ENCODE assay signal across 1 cellular context in genomic region chr4:83361416-83362196, GRCh38.
TF ChIP-seq lines count a peak whose summit lies in the region.

No MANE protein-coding gene starts in this region.

TF ChIP-seq in H1, 55 proteins besides CTCF, POLR2A, EP300 and RAD21:
- TF ChIP-seq USF2 (IDR thresholded peaks at IDR 0.05; ENCODE audit: low read length): peak; percentile 55; the same call in 1 of the 2 replicates
- TF ChIP-seq SIN3A (conservative IDR thresholded peaks at IDR 0.05 in 1 of 2, IDR thresholded peaks at IDR 0.05 in 1 of 2; ENCODE audit: low read depth in 1 of 2, low read length in 2 of 2): 0 out of 4 replicates have a peak, but pooled peaks have one; percentile 17 to 33
- no peak for TF ChIP-seq SP2 (IDR thresholded peaks at IDR 0.05; ENCODE audit: low read length)
- TF ChIP-seq HDAC6 (IDR thresholded peaks at IDR 0.05; ENCODE audit: low read depth, low read length): no peak
- no peak for TF ChIP-seq E2F6 (IDR thresholded peaks at IDR 0.05)
- no peak for TF ChIP-seq NRF1 (IDR thresholded peaks at IDR 0.05; ENCODE audit: low read depth, low read length)
- no peak for TF ChIP-seq SIRT6 (IDR thresholded peaks at IDR 0.05; ENCODE audit: low read length)
- TF ChIP-seq SUZ12 (IDR thresholded peaks at IDR 0.05; ENCODE audit: low read length): no peak
- TF ChIP-seq CBX5 (IDR thresholded peaks at IDR 0.05; ENCODE audit: low read depth, low read length): no peak
- TF ChIP-seq GTF2F1 (IDR thresholded peaks at IDR 0.05; ENCODE audit: borderline replicate concordance, low read depth, low read length): no peak
- no peak for TF ChIP-seq EGR1 (IDR thresholded peaks at IDR 0.05; ENCODE audit: borderline replicate concordance, low read depth, low read length)
- no peak for TF ChIP-seq BACH1 (IDR thresholded peaks at IDR 0.05; ENCODE audit: low read length)
- TF ChIP-seq BRCA1 (IDR thresholded peaks at IDR 0.05; ENCODE audit: low read depth, low read length): no peak
- no peak for TF ChIP-seq TAF7 (optimal IDR thresholded peaks at IDR 0.05; ENCODE audit: borderline replicate concordance, low read depth, low read length)
- no peak for TF ChIP-seq ATF2 (IDR thresholded peaks at IDR 0.05; ENCODE audit: low read length)
- no peak for TF ChIP-seq FOSL1 (IDR thresholded peaks at IDR 0.05; ENCODE audit: insufficient read depth, low read depth, low read length)
- TF ChIP-seq JUND (IDR thresholded peaks at IDR 0.05; ENCODE audit: low read length): 0 out of 2 replicates have a peak, but pooled peaks have one; percentile 31
- TF ChIP-seq KDM4A (IDR thresholded peaks at IDR 0.05; ENCODE audit: low read depth, low read length, severe bottlenecking): no peak
- peak; percentile 16 for TF ChIP-seq ASH2L (IDR thresholded peaks at IDR 0.05; ENCODE audit: low read length)
- TF ChIP-seq CTBP2 (IDR thresholded peaks at IDR 0.05; ENCODE audit: borderline replicate concordance, insufficient read depth, insufficient read length, low read length): no peak
- TF ChIP-seq SAP30 (IDR thresholded peaks at IDR 0.05; ENCODE audit: insufficient read depth, insufficient replicate concordance, low read length): no peak
- TF ChIP-seq YY1 (IDR thresholded peaks at IDR 0.05; ENCODE audit: low read depth, low read length): no peak
- no peak for TF ChIP-seq POLR2AphosphoS5 (IDR thresholded peaks at IDR 0.05; ENCODE audit: low read depth, low read length)
- TF ChIP-seq KDM1A (IDR thresholded peaks at IDR 0.05; ENCODE audit: borderline replicate concordance, low read length): no peak
- TF ChIP-seq CHD7 (IDR thresholded peaks at IDR 0.05; ENCODE audit: insufficient replicate concordance, low read length): no peak
- TF ChIP-seq ZNF274 (IDR thresholded peaks at IDR 0.05; ENCODE audit: borderline replicate concordance, extremely low read depth, low read length): no peak
- no peak for TF ChIP-seq ATF3 (IDR thresholded peaks at IDR 0.05; ENCODE audit: insufficient read depth, low read depth, low read length)
- TF ChIP-seq CBX8 (IDR thresholded peaks at IDR 0.05; ENCODE audit: borderline replicate concordance, low read depth, low read length): no peak
- TF ChIP-seq TBP (IDR thresholded peaks at IDR 0.05; ENCODE audit: low read depth, low read length): no peak
- TF ChIP-seq TAF1 (IDR thresholded peaks at IDR 0.05; ENCODE audit: low read depth, low read length): no peak
- no peak for TF ChIP-seq KDM5A (IDR thresholded peaks at IDR 0.05; ENCODE audit: low read length)
- TF ChIP-seq SP4 (IDR thresholded peaks at IDR 0.05; ENCODE audit: low read length): no peak
- no peak for TF ChIP-seq JUN (IDR thresholded peaks at IDR 0.05; ENCODE audit: low read depth, low read length)
- no peak; the same call in 1 of the 2 replicates for TF ChIP-seq POU5F1 (IDR thresholded peaks at IDR 0.05; ENCODE audit: low read depth, low read length)
